In the genomic region with DNA sequence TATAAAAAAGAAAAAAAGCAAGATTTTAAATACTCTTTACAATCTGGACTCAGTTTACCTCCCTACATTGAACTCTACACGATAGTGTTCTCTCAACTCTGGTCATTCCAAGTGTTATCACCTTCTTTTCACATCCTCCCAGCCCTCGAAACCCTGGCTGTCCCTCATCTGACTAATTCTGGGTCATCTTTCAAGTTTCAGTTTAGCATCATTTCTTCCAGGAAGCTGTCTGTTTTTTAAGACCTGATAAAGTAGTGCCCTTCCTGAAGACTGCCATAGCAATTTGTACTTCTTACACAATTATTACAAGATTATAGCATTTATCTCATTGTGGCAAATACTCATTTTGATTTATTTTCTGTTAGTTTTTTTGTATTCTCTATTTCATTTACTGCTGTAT, we compare ENCODE assay signal across 8 cellular contexts. TPM values are rescaled to one million over a fixed set of nuclear protein-coding genes. Genes with fewer than 3 reads are reported as not detected.
A peak's percentile ranks its signal among the peaks of the same experiment; 100 is the strongest.
DNase-seq lines count a peak whose midpoint lies in the region; ATAC-seq and TF ChIP-seq lines count a peak whose summit lies in the region.
"Had no signal": no experiment of that assay in that cellular context is flagged by ENCODE, and none has a peak within 500 bp of the region (broad histone marks: within the 10 kb centered on the region; RNA-seq: fewer than 3 reads in every experiment).

No MANE protein-coding gene starts in this region.

- H3K27ac ChIP-seq in GM23338 (ENCODE audit: low read depth) (no peak overlapping the region), SK-N-MC (no peak overlapping the region)

- H3K4me3 Mint-ChIP-seq in GM23338 = peak overlapping the region; percentile 96; the same call in 1 of the 3 replicates

- H3K27me3 ChIP-seq in GM23338 (ENCODE audit: insufficient read depth) (no peaks in the 10 kb centered on the region; the same call in 1 of the 2 replicates), skeletal muscle satellite cell (ENCODE audit: control insufficient read depth, insufficient read depth, low read length) (no peaks in the 10 kb centered on the region)

- H3K27me3 Mint-ChIP-seq in GM23338 (ENCODE audit: insufficient read depth, low read depth, poor library complexity) = no peaks in the 10 kb centered on the region

- no peaks in the 10 kb centered on the region for H3K9me3 Mint-ChIP-seq in GM23338

- H4K20me1 ChIP-seq in GM23338 (replicated peaks; ENCODE audit: insufficient read depth) = no peaks in the 10 kb centered on the region

- ATAC-seq in GM23338 = no peak
- ATAC-seq in GM19023 (IDR thresholded peaks at IDR 0.05; ENCODE audit: unreplicated experiment) = no peak
- ATAC-seq in GM18505 (IDR thresholded peaks at IDR 0.05; ENCODE audit: unreplicated experiment) = no peak

- peak overlapping the region; percentile 85 for H3K4me2 ChIP-seq in GM23338
- peak overlapping the region; percentile 86 for H3K4me2 ChIP-seq in skeletal muscle satellite cell (ENCODE audit: low read length)

- H3K36me3 ChIP-seq in GM23338 (ENCODE audit: insufficient read depth) = no peaks in the 10 kb centered on the region
- H3K36me3 ChIP-seq in SK-N-MC (ENCODE audit: insufficient read depth, low read length) = no peaks in the 10 kb centered on the region
- H3K36me3 ChIP-seq in skeletal muscle satellite cell (ENCODE audit: insufficient read depth, low read length) = no peaks in the 10 kb centered on the region

- peak overlapping the region; percentile 94 for H2AFZ ChIP-seq in GM23338

- peaks cover 2% of the 10 kb centered on the region; the same call in 1 of the 3 replicates for H3K4me1 Mint-ChIP-seq in GM23338

- no peaks in the 10 kb centered on the region for H3K9me2 ChIP-seq in GM23338 (ENCODE audit: insufficient read depth)

- peak overlapping the region; percentile 62 for H3K4me3 ChIP-seq in GM23338
- peak overlapping the region; percentile 90 for H3K4me3 ChIP-seq in SK-N-MC
- H3K4me3 ChIP-seq in fibroblast of pulmonary artery (replicated peaks; ENCODE audit: low read depth, low read length) = peak overlapping the region; percentile 77
- peak overlapping the region; percentile 82 for H3K4me3 ChIP-seq in skeletal muscle satellite cell (ENCODE audit: low read length)

- H3K27ac Mint-ChIP-seq in GM23338 = no peak overlapping the region

- no peaks in the 10 kb centered on the region for H3F3A ChIP-seq in GM23338 (replicated peaks; ENCODE audit: low read depth)

- DNase-seq in GM23338 (ENCODE audit: low spot score) = no peak
- no peak for DNase-seq in SK-N-MC (ENCODE audit: low read depth, low spot score)
- no peak for DNase-seq in fibroblast of pulmonary artery (ENCODE audit: low read depth)
- DNase-seq in DMS 273 treated with DMSO at 0.1 percent for 48 hours (lab: John Stamatoyannopoulos, UW) = no peak
- DNase-seq: NCI-H226 had no signal

- H3K9ac ChIP-seq in SK-N-MC (ENCODE audit: insufficient read length) = peak overlapping the region; percentile 89
- H3K9ac ChIP-seq in skeletal muscle satellite cell (ENCODE audit: low read depth, low read length) = peak overlapping the region; percentile 87

- H3K4me1 ChIP-seq in GM23338 (ENCODE audit: insufficient read depth) (peaks cover 6% of the 10 kb centered on the region; the same call in 1 of the 2 replicates), skeletal muscle satellite cell (ENCODE audit: control insufficient read depth, insufficient read depth, low read length) (peaks cover 9% of the 10 kb centered on the region)

- no peaks in the 10 kb centered on the region for H3K79me2 ChIP-seq in GM23338 (replicated peaks; ENCODE audit: insufficient read depth)

- H3K36me3 Mint-ChIP-seq in GM23338 (ENCODE audit: low read depth) = no peaks in the 10 kb centered on the region

- TF ChIP-seq CTCF in GM23338 (conservative IDR thresholded peaks at IDR 0.05; ENCODE audit: low read depth in 2 of 2) = no peak
- TF ChIP-seq CTCF in fibroblast of pulmonary artery (IDR thresholded peaks at IDR 0.05; ENCODE audit: low read length, missing control alignments) = no peak

- H3K9me3 ChIP-seq in SK-N-MC (ENCODE audit: low read depth, low read length) (no peaks in the 10 kb centered on the region), skeletal muscle satellite cell (replicated peaks; ENCODE audit: low read length) (no peaks in the 10 kb centered on the region)

- TF ChIP-seq POLR2A in GM18505 (IDR thresholded peaks at IDR 0.05; ENCODE audit: borderline replicate concordance, extremely low read depth, insufficient read depth, insufficient read length) = no peak

TF ChIP-seq in GM23338, 12 proteins besides CTCF, POLR2A, EP300 and RAD21:
- TF ChIP-seq NANOG (IDR thresholded peaks at IDR 0.05; ENCODE audit: borderline replicate concordance) (no peak), ZNF114 (CRISPR knock-in tag; IDR thresholded peaks at IDR 0.05) (no peak), JUNB (IDR thresholded peaks at IDR 0.05; ENCODE audit: unreplicated experiment) (no peak)
- TF ChIP-seq, protein P1, sequence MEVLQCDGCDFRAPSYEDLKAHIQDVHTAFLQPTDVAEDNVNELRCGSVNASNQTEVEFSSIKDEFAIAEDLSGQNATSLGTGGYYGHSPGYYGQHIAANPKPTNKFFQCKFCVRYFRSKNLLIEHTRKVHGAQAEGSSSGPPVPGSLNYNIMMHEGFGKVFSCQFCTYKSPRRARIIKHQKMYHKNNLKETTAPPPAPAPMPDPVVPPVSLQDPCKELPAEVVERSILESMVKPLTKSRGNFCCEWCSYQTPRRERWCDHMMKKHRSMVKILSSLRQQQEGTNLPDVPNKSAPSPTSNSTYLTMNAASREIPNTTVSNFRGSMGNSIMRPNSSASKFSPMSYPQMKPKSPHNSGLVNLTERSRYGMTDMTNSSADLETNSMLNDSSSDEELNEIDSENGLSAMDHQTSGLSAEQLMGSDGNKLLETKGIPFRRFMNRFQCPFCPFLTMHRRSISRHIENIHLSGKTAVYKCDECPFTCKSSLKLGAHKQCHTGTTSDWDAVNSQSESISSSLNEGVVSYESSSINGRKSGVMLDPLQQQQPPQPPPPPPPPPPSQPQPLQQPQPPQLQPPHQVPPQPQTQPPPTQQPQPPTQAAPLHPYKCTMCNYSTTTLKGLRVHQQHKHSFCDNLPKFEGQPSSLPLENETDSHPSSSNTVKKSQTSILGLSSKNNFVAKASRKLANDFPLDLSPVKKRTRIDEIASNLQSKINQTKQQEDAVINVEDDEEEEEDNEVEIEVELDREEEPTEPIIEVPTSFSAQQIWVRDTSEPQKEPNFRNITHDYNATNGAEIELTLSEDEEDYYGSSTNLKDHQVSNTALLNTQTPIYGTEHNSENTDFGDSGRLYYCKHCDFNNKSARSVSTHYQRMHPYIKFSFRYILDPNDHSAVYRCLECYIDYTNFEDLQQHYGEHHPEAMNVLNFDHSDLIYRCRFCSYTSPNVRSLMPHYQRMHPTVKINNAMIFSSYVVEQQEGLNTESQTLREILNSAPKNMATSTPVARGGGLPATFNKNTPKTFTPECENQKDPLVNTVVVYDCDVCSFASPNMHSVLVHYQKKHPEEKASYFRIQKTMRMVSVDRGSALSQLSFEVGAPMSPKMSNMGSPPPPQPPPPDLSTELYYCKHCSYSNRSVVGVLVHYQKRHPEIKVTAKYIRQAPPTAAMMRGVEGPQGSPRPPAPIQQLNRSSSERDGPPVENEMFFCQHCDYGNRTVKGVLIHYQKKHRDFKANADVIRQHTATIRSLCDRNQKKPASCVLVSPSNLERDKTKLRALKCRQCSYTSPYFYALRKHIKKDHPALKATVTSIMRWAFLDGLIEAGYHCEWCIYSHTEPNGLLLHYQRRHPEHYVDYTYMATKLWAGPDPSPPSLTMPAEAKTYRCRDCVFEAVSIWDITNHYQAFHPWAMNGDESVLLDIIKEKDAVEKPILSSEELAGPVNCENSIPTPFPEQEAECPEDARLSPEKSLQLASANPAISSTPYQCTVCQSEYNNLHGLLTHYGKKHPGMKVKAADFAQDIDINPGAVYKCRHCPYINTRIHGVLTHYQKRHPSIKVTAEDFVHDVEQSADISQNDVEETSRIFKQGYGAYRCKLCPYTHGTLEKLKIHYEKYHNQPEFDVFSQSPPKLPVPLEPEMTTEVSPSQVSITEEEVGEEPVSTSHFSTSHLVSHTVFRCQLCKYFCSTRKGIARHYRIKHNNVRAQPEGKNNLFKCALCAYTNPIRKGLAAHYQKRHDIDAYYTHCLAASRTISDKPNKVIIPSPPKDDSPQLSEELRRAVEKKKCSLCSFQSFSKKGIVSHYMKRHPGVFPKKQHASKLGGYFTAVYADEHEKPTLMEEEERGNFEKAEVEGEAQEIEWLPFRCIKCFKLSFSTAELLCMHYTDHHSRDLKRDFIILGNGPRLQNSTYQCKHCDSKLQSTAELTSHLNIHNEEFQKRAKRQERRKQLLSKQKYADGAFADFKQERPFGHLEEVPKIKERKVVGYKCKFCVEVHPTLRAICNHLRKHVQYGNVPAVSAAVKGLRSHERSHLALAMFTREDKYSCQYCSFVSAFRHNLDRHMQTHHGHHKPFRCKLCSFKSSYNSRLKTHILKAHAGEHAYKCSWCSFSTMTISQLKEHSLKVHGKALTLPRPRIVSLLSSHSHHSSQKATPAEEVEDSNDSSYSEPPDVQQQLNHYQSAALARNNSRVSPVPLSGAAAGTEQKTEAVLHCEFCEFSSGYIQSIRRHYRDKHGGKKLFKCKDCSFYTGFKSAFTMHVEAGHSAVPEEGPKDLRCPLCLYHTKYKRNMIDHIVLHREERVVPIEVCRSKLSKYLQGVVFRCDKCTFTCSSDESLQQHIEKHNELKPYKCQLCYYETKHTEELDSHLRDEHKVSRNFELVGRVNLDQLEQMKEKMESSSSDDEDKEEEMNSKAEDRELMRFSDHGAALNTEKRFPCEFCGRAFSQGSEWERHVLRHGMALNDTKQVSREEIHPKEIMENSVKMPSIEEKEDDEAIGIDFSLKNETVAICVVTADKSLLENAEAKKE (CRISPR knock-in tag; IDR thresholded peaks at IDR 0.05) = no peak

RNA-seq across cellular contexts. Expression of a gene that starts 1.2 kb away (rescaled TPM):
- total RNA-seq in GM23338 (2014; rRNA removed; shearing (Covaris generic)) = 0.42 and 0.70 TPM in 2 replicates
- 2.8 and 4.1 TPM in 2 replicates for polyA plus RNA-seq in GM23338 (2016; fragmentation: Nextera tagmentation; extraction: Ambion mirVana)
- 2.0 and 2.4 TPM in 2 replicates for total RNA-seq in skeletal muscle satellite cell (2012; rRNA removed)

RNA-seq across cellular contexts. Expression of a gene that starts 45.6 kb away (rescaled TPM):
- total RNA-seq in GM23338 (2014; rRNA removed; shearing (Covaris generic)) = 3.5 and 4.5 TPM in 2 replicates
- 2.8 and 4.2 TPM in 2 replicates for polyA plus RNA-seq in GM23338 (2016; fragmentation: Nextera tagmentation; extraction: Ambion mirVana)
- total RNA-seq in skeletal muscle satellite cell (2012; rRNA removed) = 0.22 and 0.25 TPM in 2 replicates
